Comparison of ENCODE assay signal across 7 cellular contexts in genomic region chr1:151198254-151199127, GRCh38. TPM values are rescaled to one million over a fixed set of nuclear protein-coding genes. Genes with fewer than 3 reads are reported as not detected.
DNase-seq lines count a peak whose midpoint lies in the region; ATAC-seq, FAIRE-seq and TF ChIP-seq lines count a peak whose summit lies in the region.

PIP5K1A (plus strand) TSS chr1:151198552; CDS start chr1:151198997, 445 bp downstream.

- peak; percentile 99 for DNase-seq in NCI-H2107 treated with DMSO at 0.1 percent for 48 hours (lab: John Stamatoyannopoulos, UW; ENCODE audit: unreplicated experiment)
- DNase-seq in body of pancreas, result peak; percentile 97 to 98 (median 98)
- DNase-seq in iPS DF 19.7 (ENCODE audit: low read depth, low spot score), result peak; percentile 79
- DNase-seq in sciatic nerve (ENCODE audit: low spot score), result peak; percentile 100

- WGBS in body of pancreas, 2 donors, result 1% methylated on average over 51 to 60 of the region's 60 CpGs

- TF ChIP-seq POLR2A in body of pancreas (IDR thresholded peaks at IDR 0.05), result peak; percentile 60 to 88 (median 86)

- H3K4me1 ChIP-seq in body of pancreas, result peaks cover 26% of the 10 kb centered on the region

- H3K9me3 ChIP-seq in body of pancreas, result no peaks in the 10 kb centered on the region

- no peaks in the 10 kb centered on the region for H3K27me3 ChIP-seq in body of pancreas

- no peak for TF ChIP-seq CTCF in body of pancreas (IDR thresholded peaks at IDR 0.05)

- no peaks in the 10 kb centered on the region for H3K36me3 ChIP-seq in body of pancreas (replicated peaks in 1 of 2; ENCODE audit: insufficient read depth in 1 of 2, low read depth in 2 of 2)

- intact Hi-C loops in body of pancreas (cut with DNase I), result no loop called here
- intact Hi-C loops in sciatic nerve (cut with DNase I), result loop anchor here (5.0 kb wide), 1 partner anchor 54 kb away; the partner anchor contains the start of gene PSMD4

- peak; percentile 64 for ATAC-seq in GM18519 (IDR thresholded peaks at IDR 0.05; ENCODE audit: low FRiP score, unreplicated experiment)
- ATAC-seq in HG03060 (IDR thresholded peaks at IDR 0.05; ENCODE audit: low read depth, unreplicated experiment), result peak; percentile 87
- peak; percentile 90 for ATAC-seq in body of pancreas
- peak; percentile 98 for ATAC-seq in sciatic nerve

- H3K27ac ChIP-seq in body of pancreas, result peak within 1 kb of the TSS; percentile 84 to 93 (median 91)

- peak within 1 kb of the TSS; percentile 57 to 88 for H3K4me3 ChIP-seq in body of pancreas

- peak; percentile 96 for FAIRE-seq in TTC549 (lab: Jason Lieb, UNC)

RNA-seq across cellular contexts. Expression of gene PIP5K1A, which starts in this region (rescaled TPM):
- 10 to 100 TPM; 19.5 to 51.4 TPM for total RNA-seq in body of pancreas
- total RNA-seq in sciatic nerve, result 65.0 TPM

Comparison
In these comparisons a context has a peak if more than half of its experiments do, and no peak if none do; other contexts are left out.
1. Peak in every context shown above with its lines: DNase-seq, ATAC-seq, H3K4me3 ChIP-seq and H3K27ac ChIP-seq.